Comparison of ENCODE assay signal across 12 cellular contexts in genomic region chr1:160217466-160218165, GRCh38. TPM values are rescaled to one million over a fixed set of nuclear protein-coding genes. Genes with fewer than 3 reads are reported as not detected.
DNase-seq lines count a peak whose midpoint lies in the region; ATAC-seq and TF ChIP-seq lines count a peak whose summit lies in the region.
"Had no signal": no experiment of that assay in that cellular context is flagged by ENCODE, and none has a peak within 500 bp of the region (broad histone marks: within the 10 kb centered on the region; RNA-seq: fewer than 3 reads in every experiment).

No MANE protein-coding gene starts in this region.

- no peak for ATAC-seq in memory B cell (ENCODE audit: low read depth)

- H3K27ac ChIP-seq in colonic mucosa (peak overlapping the region; percentile 39), temporal lobe (ENCODE audit: low read depth, low read length) (peak overlapping the region; percentile 88)
- H3K27ac ChIP-seq: A549 had no signal

- H3K4me3 ChIP-seq in colonic mucosa = no peak overlapping the region
- H3K4me3 ChIP-seq: A549 had no signal

- no peaks in the 10 kb centered on the region for H3K4me1 ChIP-seq in colonic mucosa

- H3K27me3 ChIP-seq in colonic mucosa = no peaks in the 10 kb centered on the region

- intact Hi-C loops in colonic mucosa (cut with DNase I) = no loop called here

- peak overlapping the region; percentile 58 for H3K27ac Mint-ChIP-seq in memory B cell
- H3K27ac Mint-ChIP-seq: activated CD4-positive, alpha-beta T cell treated with anti-CD3 and anti-CD28 coated beads, Interleukin-2, amount 10 ng/mL, durations not matched to agents 24 days and 14 days had no signal

- no peak overlapping the region for H3K4me3 Mint-ChIP-seq in memory B cell
- H3K4me3 Mint-ChIP-seq: activated CD4-positive, alpha-beta T cell treated with anti-CD3 and anti-CD28 coated beads, Interleukin-2, amount 10 ng/mL, durations not matched to agents 24 days and 14 days had no signal

- no peaks in the 10 kb centered on the region for H3K9me3 ChIP-seq in colonic mucosa
- H3K9me3 ChIP-seq: A549 had no signal

- TF ChIP-seq CTCF in colonic mucosa (IDR thresholded peaks at IDR 0.05) = no peak

- no peaks in the 10 kb centered on the region for H3K9me3 Mint-ChIP-seq in memory B cell
- H3K9me3 Mint-ChIP-seq: activated CD4-positive, alpha-beta T cell treated with anti-CD3 and anti-CD28 coated beads, Interleukin-2, amount 10 ng/mL, durations not matched to agents 24 days and 14 days had no signal

- H3K36me3 ChIP-seq in colonic mucosa = peaks cover 17% of the 10 kb centered on the region

- H3K36me3 Mint-ChIP-seq in memory B cell = peaks cover 38% of the 10 kb centered on the region

- no peaks in the 10 kb centered on the region for H3K27me3 Mint-ChIP-seq in memory B cell
- H3K27me3 Mint-ChIP-seq: activated CD4-positive, alpha-beta T cell treated with anti-CD3 and anti-CD28 coated beads, Interleukin-2, amount 10 ng/mL, durations not matched to agents 24 days and 14 days had no signal

- H3K9ac ChIP-seq in colonic mucosa (ENCODE audit: low read depth in 2 of 2, low read length in 2 of 2) = no peak overlapping the region

- peak; percentile 45 to 78 for DNase-seq in NCI-H2081 (lab: John Stamatoyannopoulos, UW)
- DNase-seq in NCI-H2081 treated with DMSO at 0.1 percent for 48 hours (lab: John Stamatoyannopoulos, UW) = no peak
- DNase-seq in colonic mucosa = peak; percentile 49
- no peak for DNase-seq in memory B cell (ENCODE audit: low spot score in 2 of 2)
- DNase-seq in activated CD8-positive, alpha-beta memory T cell treated with anti-CD3 and anti-CD28 coated beads for 24 hours = no peak
- no peak for DNase-seq in NCI-H510A treated with DMSO at 0.1 percent for 48 hours (lab: John Stamatoyannopoulos, UW)
- no peak for DNase-seq in activated T-cell treated with anti-CD3 and anti-CD28 coated beads, Interleukin-2, amount 50 U/mL, for 1 hour
- DNase-seq: activated CD4-positive, alpha-beta T cell treated with anti-CD3 and anti-CD28 coated beads, Interleukin-2, amount 10 ng/mL, durations not matched to agents 24 days and 14 days had no signal

- peaks cover 2% of the 10 kb centered on the region for H3K4me1 Mint-ChIP-seq in memory B cell
- H3K4me1 Mint-ChIP-seq: activated CD4-positive, alpha-beta T cell treated with anti-CD3 and anti-CD28 coated beads, Interleukin-2, amount 10 ng/mL, durations not matched to agents 24 days and 14 days had no signal

RNA-seq across cellular contexts. Expression of gene PEA15, which starts 12.4 kb away (rescaled TPM):
- total RNA-seq in colonic mucosa (10 to 100 TPM; 33.0 to 48.3 TPM), temporal lobe (178 TPM)

RNA-seq across cellular contexts. Expression of gene CASQ1, which starts 27.2 kb away (rescaled TPM):
- not detected for total RNA-seq in colonic mucosa
- 7.6 TPM for total RNA-seq in temporal lobe
- total RNA-seq: activated CD4-positive, alpha-beta T cell treated with anti-CD3 and anti-CD28 coated beads, Interleukin-2, amount 10 ng/mL, durations not matched to agents 24 days and 14 days; dermis microvascular lymphatic vessel endothelial cell; mononuclear cell had no signal

RNA-seq across cellular contexts. Expression of gene DCAF8, which starts 44.7 kb away (rescaled TPM):
- total RNA-seq in colonic mucosa (10 to 100 TPM; 72.0 to 86.1 TPM), temporal lobe (47.9 TPM)

Comparison
In these comparisons a context has a peak if more than half of its experiments do, and no peak if none do; other contexts are left out.
1. DNase-seq: peak in NCI-H2081 (2 of 2) and colonic mucosa (single experiment); none in NCI-H2081 treated with DMSO at 0.1 percent for 48 hours (single experiment), memory B cell (0 of 2), activated CD8-positive, alpha-beta memory T cell treated with anti-CD3 and anti-CD28 coated beads for 24 hours (single experiment), NCI-H510A treated with DMSO at 0.1 percent for 48 hours (single experiment) and activated T-cell treated with anti-CD3 and anti-CD28 coated beads, Interleukin-2, amount 50 U/mL, for 1 hour (single experiment).